ENCODE assay signal across 10 cellular contexts in genomic region chr9:37966443-37967271, GRCh38.
DNase-seq lines count a peak whose midpoint lies in the region; ATAC-seq and TF ChIP-seq lines count a peak whose summit lies in the region.
"Had no signal": no experiment of that assay in that cellular context is flagged by ENCODE, and none has a peak within 500 bp of the region (broad histone marks: within the 10 kb centered on the region; RNA-seq: fewer than 3 reads in every experiment).

No MANE protein-coding gene starts in this region.

- DNase-seq in WERI-Rb-1 (no peak), kidney glomerular epithelial cell (lab: John Stamatoyannopoulos, UW) (peak; percentile 73), suprapubic skin (ENCODE audit: low spot score in 2 of 2) (no peak), H4 (ENCODE audit: low spot score) (no peak), right cardiac atrium (no peak), D341Med (ENCODE audit: low spot score) (no peak)
- DNase-seq: NCI-H2081 treated with DMSO at 0.1 percent for 48 hours, SK-N-SH had no signal

- no peaks in the 10 kb centered on the region for H3K9me3 ChIP-seq in WERI-Rb-1 (ENCODE audit: severe bottlenecking)
- H3K9me3 ChIP-seq in suprapubic skin, result no peaks in the 10 kb centered on the region
- H3K9me3 ChIP-seq in right cardiac atrium (ENCODE audit: control insufficient read depth, low read length), result no peaks in the 10 kb centered on the region
- H3K9me3 ChIP-seq: SK-N-SH had no signal

- H3K27me3 ChIP-seq in WERI-Rb-1 (ENCODE audit: insufficient read depth, low read depth, severe bottlenecking), result no peaks in the 10 kb centered on the region
- H3K27me3 ChIP-seq in suprapubic skin, result no peaks in the 10 kb centered on the region
- H3K27me3 ChIP-seq in right cardiac atrium (ENCODE audit: control insufficient read depth, insufficient read depth), result no peaks in the 10 kb centered on the region

- peaks cover 57% of the 10 kb centered on the region for H3K36me3 ChIP-seq in WERI-Rb-1
- no peaks in the 10 kb centered on the region for H3K36me3 ChIP-seq in suprapubic skin

- peak; percentile 49 for ATAC-seq in GM21619 (IDR thresholded peaks at IDR 0.05; ENCODE audit: unreplicated experiment)
- ATAC-seq in right cardiac atrium, result no peak
- no peak for ATAC-seq in GM18868 (IDR thresholded peaks at IDR 0.05; ENCODE audit: unreplicated experiment)

- intact Hi-C loops in right cardiac atrium (cut with DNase I), result no loop called here

- peaks cover 62% of the 10 kb centered on the region for H3K4me1 ChIP-seq in suprapubic skin
- H3K4me1 ChIP-seq in right cardiac atrium (ENCODE audit: control insufficient read depth, insufficient read depth, low read length), result peaks cover 14% of the 10 kb centered on the region

- WGBS in suprapubic skin, result 48% methylated on average over 9 of the region's 9 CpGs
- WGBS in right cardiac atrium, result 81% methylated on average over 9 of the region's 9 CpGs

- H3K27ac ChIP-seq in WERI-Rb-1 (peak overlapping the region; percentile 33), suprapubic skin (peak overlapping the region; percentile 64), right cardiac atrium (ENCODE audit: low read length) (no peak overlapping the region)

- TF ChIP-seq CTCF in WERI-Rb-1 (IDR thresholded peaks at IDR 0.05; ENCODE audit: low read depth, low read length) (no peak), suprapubic skin (IDR thresholded peaks at IDR 0.05) (no peak)

- H3K4me3 ChIP-seq in WERI-Rb-1 (ENCODE audit: low read depth, low read length), result no peak overlapping the region
- H3K4me3 ChIP-seq in suprapubic skin, result no peak overlapping the region
- H3K4me3 ChIP-seq in right cardiac atrium (ENCODE audit: low read length), result no peak overlapping the region

- no peak for TF ChIP-seq EP300 in suprapubic skin (IDR thresholded peaks at IDR 0.05)

- TF ChIP-seq POLR2A in suprapubic skin (IDR thresholded peaks at IDR 0.05), result no peak
